ENCODE assay signal across 16 cellular contexts in genomic region chr6:21180155-21180554, GRCh38.
DNase-seq lines count a peak whose midpoint lies in the region; ATAC-seq, FAIRE-seq and TF ChIP-seq lines count a peak whose summit lies in the region.
"Had no signal": no experiment of that assay in that cellular context is flagged by ENCODE, and none has a peak within 500 bp of the region (broad histone marks: within the 10 kb centered on the region; RNA-seq: fewer than 3 reads in every experiment).

No MANE protein-coding gene starts in this region.

- ATAC-seq in GM19023 (IDR thresholded peaks at IDR 0.05; ENCODE audit: unreplicated experiment), result peak; percentile 74
- peak; percentile 91 for ATAC-seq in HG02610 (IDR thresholded peaks at IDR 0.05; ENCODE audit: unreplicated experiment)
- ATAC-seq in HG03432 (IDR thresholded peaks at IDR 0.05; ENCODE audit: unreplicated experiment), result peak; percentile 85
- no peak for ATAC-seq in GM19455 (IDR thresholded peaks at IDR 0.05; ENCODE audit: unreplicated experiment)
- ATAC-seq: effector memory CD8-positive, alpha-beta T cell had no signal

- no peak for TF ChIP-seq CTCF in progenitor cell of endocrine pancreas (IDR thresholded peaks at IDR 0.05; ENCODE audit: unreplicated experiment)

- no peak for DNase-seq in GM12891 (ENCODE audit: insufficient read length, low spot score)
- DNase-seq in progenitor cell of endocrine pancreas (ENCODE audit: low spot score, unreplicated experiment), result no peak
- DNase-seq in HUDEP-2 (lab: John Stamatoyannopoulos, UW; ENCODE audit: unreplicated experiment in 76 of 76), result no peak
- DNase-seq in amygdala (lab: John Stamatoyannopoulos, UW), result no peak
- DNase-seq: DMS153; effector memory CD8-positive, alpha-beta T cell; foreskin melanocyte; KG1; NCI-H1694; SHP77 treated with DMSO at 0.1 percent for 48 hours; stimulated activated CD4-positive, alpha-beta T cell treated with anti-CD3 and anti-CD28 coated beads, Interleukin-4, amount 100 ng/mL, for 24 hours; stomach had no signal

- peaks cover 3% of the 10 kb centered on the region for H3K36me3 Mint-ChIP-seq in progenitor cell of endocrine pancreas (ENCODE audit: insufficient read depth)

- peak; percentile 54 for FAIRE-seq in GM12891 (lab: Jason Lieb, UNC)

- no peaks in the 10 kb centered on the region for H3K9me3 Mint-ChIP-seq in progenitor cell of endocrine pancreas (ENCODE audit: low read depth)

- peaks cover 6% of the 10 kb centered on the region for H3K4me1 Mint-ChIP-seq in progenitor cell of endocrine pancreas (ENCODE audit: low read depth)

- no peak overlapping the region for H3K4me3 Mint-ChIP-seq in progenitor cell of endocrine pancreas (ENCODE audit: low read depth)
- H3K4me3 Mint-ChIP-seq: effector memory CD8-positive, alpha-beta T cell had no signal

- no peak for TF ChIP-seq POLR2A in GM12891 (IDR thresholded peaks at IDR 0.05; ENCODE audit: low read depth, low read length)

- H3K27me3 Mint-ChIP-seq in progenitor cell of endocrine pancreas, result no peaks in the 10 kb centered on the region
- H3K27me3 Mint-ChIP-seq: effector memory CD8-positive, alpha-beta T cell had no signal

- no peak overlapping the region for H3K27ac Mint-ChIP-seq in progenitor cell of endocrine pancreas
- H3K27ac Mint-ChIP-seq: effector memory CD8-positive, alpha-beta T cell had no signal

TF ChIP-seq in GM12891, 5 proteins besides CTCF, POLR2A, EP300 and RAD21:
- no peak for TF ChIP-seq TAF1 (IDR thresholded peaks at IDR 0.05; ENCODE audit: low read depth, low read length)
- TF ChIP-seq POLR2AphosphoS5 (IDR thresholded peaks at IDR 0.05; ENCODE audit: low read depth, low read length), result no peak
- TF ChIP-seq POU2F2 (IDR thresholded peaks at IDR 0.05; ENCODE audit: low read depth, low read length), result no peak
- TF ChIP-seq SPI1 (IDR thresholded peaks at IDR 0.05; ENCODE audit: low read depth, low read length), result no peak
- no peak for TF ChIP-seq PAX5 (IDR thresholded peaks at IDR 0.05; ENCODE audit: insufficient read depth, low read length, severe bottlenecking)
